Comparison of ENCODE assay signal across 7 cellular contexts in the genomic region with DNA sequence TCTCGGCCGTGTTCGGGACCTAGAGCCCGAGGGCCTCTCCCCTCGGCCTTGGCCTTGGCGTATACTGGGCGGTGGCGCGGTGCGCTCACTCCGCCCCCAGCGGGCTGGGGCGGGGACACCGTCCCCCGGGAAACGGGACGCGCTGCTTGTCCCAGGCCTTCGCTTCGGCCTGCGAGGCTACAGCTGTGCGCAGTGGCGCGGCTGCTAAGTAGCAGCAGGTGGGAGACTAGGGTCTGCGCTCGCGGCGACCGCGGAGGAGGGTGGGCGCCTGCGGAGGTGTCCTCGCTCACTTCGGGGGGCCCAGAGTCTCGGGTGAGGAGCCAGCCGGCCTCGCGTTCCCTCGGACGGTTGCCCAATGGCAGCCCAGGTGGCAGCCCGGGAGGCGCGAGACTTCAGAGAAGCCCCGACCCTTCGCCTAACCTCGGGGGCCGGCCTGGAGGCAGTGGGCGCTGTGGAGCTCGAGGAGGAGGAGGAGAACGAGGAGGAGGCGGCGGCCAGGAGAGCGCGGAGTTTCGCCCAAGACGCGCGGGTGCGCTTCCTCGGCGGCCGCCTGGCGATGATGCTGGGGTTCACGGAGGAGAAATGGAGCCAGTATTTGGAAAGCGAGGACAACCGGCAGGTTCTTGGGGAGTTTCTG. TPM values are rescaled to one million over a fixed set of nuclear protein-coding genes. Genes with fewer than 3 reads are reported as not detected.
DNase-seq lines count a peak whose midpoint lies in the region; ATAC-seq and TF ChIP-seq lines count a peak whose summit lies in the region.

A gene with protein sequence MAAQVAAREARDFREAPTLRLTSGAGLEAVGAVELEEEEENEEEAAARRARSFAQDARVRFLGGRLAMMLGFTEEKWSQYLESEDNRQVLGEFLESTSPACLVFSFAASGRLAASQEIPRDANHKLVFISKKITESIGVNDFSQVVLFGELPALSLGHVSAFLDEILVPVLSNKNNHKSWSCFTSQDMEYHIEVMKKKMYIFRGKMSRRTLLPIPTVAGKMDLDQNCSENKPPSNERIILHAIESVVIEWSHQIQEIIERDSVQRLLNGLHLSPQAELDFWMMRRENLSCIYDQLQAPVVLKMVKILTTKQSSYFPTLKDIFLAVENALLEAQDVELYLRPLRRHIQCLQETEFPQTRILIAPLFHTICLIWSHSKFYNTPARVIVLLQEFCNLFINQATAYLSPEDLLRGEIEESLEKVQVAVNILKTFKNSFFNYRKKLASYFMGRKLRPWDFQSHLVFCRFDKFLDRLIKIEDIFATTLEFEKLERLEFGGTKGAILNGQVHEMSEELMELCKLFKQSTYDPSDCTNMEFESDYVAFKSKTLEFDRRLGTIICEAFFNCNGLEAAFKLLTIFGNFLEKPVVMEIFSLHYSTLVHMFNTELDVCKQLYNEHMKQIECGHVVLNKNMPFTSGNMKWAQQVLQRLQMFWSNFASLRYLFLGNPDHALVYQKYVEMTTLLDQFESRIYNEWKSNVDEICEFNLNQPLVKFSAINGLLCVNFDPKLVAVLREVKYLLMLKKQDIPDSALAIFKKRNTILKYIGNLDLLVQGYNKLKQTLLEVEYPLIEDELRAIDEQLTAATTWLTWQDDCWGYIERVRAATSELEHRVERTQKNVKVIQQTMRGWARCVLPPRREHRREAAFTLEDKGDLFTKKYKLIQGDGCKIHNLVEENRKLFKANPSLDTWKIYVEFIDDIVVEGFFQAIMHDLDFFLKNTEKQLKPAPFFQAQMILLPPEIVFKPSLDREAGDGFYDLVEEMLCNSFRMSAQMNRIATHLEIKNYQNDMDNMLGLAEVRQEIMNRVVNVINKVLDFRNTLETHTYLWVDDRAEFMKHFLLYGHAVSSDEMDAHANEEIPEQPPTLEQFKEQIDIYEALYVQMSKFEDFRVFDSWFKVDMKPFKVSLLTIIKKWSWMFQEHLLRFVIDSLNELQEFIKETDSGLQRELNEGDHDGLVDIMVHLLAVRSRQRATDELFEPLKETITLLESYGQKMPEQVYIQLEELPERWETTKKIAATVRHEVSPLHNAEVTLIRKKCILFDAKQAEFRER (N-terminal part only) (plus strand): TSS at position 149 of the 637 bp plus-strand sequence. CDS start 207 bp downstream, at position 356.

- TF ChIP-seq CTCF in GM12864 (IDR thresholded peaks at IDR 0.05; ENCODE audit: low read depth, low read length, missing control alignments), result no peak
- TF ChIP-seq CTCF in esophagus squamous epithelium (IDR thresholded peaks at IDR 0.05), result peak in 2 of 6 experiments; percentile 5 to 18
- TF ChIP-seq CTCF in nephron (IDR thresholded peaks at IDR 0.05; ENCODE audit: unreplicated experiment in 3 of 3), result no peak

- H3K4me3 ChIP-seq in GM12864 (ENCODE audit: low read depth, low read length), result peak within 1 kb of the TSS; percentile 1
- peak within 1 kb of the TSS; percentile 33 to 67 (median 50) for H3K4me3 ChIP-seq in esophagus squamous epithelium

- no peak within 1 kb of the TSS for H3K27ac Mint-ChIP-seq in nephron

- ATAC-seq in HG02798 (IDR thresholded peaks at IDR 0.05; ENCODE audit: poor library complexity, unreplicated experiment) (peak; percentile 90), GM21528 (IDR thresholded peaks at IDR 0.05; ENCODE audit: low FRiP score, unreplicated experiment) (no peak), GM19035 (IDR thresholded peaks at IDR 0.05; ENCODE audit: unreplicated experiment) (no peak)

- peaks cover 0 to 65% (median 2%) of the 10 kb centered on the region in 4 donors for H3K27me3 ChIP-seq in esophagus squamous epithelium

- H3K9me3 ChIP-seq in esophagus squamous epithelium, result no peaks in the 10 kb centered on the region

- TF ChIP-seq POLR2A in esophagus squamous epithelium (IDR thresholded peaks at IDR 0.05), result no peak

- H3K27ac ChIP-seq in esophagus squamous epithelium, result peak within 1 kb of the TSS in 2 of 4 donors; percentile 22 to 67

- intact Hi-C loops in esophagus squamous epithelium (cut with DNase I), result no loop called here

- H3K4me3 Mint-ChIP-seq in nephron, result peak within 1 kb of the TSS; percentile 64 to 81 (median 69)

- H3K27me3 Mint-ChIP-seq in nephron (ENCODE audit: low read depth), result peaks cover 77% of the 10 kb centered on the region

- H3K4me1 ChIP-seq in esophagus squamous epithelium, result peaks cover 9 to 28% (median 13%) of the 10 kb centered on the region in 3 donors

- 1 to 3% methylated on average over 7 to 45 of the region's 66 CpGs for WGBS in esophagus squamous epithelium, 2 donors

- peaks cover 5% of the 10 kb centered on the region for H3K4me1 Mint-ChIP-seq in nephron

- peaks cover 2% of the 10 kb centered on the region for H3K9me3 Mint-ChIP-seq in nephron

- H3K36me3 ChIP-seq in esophagus squamous epithelium, result no peaks in the 10 kb centered on the region

- no peaks in the 10 kb centered on the region for H3K36me3 Mint-ChIP-seq in nephron (ENCODE audit: low read depth)

- DNase-seq in GM12864 (ENCODE audit: low read depth), result no peak
- peak; percentile 23 for DNase-seq in T1000 (lab: John Stamatoyannopoulos, UW)
- no peak for DNase-seq in esophagus squamous epithelium (lab: John Stamatoyannopoulos, UW)

RNA-seq across cellular contexts. Expression of the gene that starts here (rescaled TPM):
- 1 to 10 TPM in 1 of 4 donors, under 1 TPM in 3; 0.35 to 7.4 (median 0.74) TPM for total RNA-seq in esophagus squamous epithelium
